1 cellular context compared by ENCODE assay signal in the genomic region with DNA sequence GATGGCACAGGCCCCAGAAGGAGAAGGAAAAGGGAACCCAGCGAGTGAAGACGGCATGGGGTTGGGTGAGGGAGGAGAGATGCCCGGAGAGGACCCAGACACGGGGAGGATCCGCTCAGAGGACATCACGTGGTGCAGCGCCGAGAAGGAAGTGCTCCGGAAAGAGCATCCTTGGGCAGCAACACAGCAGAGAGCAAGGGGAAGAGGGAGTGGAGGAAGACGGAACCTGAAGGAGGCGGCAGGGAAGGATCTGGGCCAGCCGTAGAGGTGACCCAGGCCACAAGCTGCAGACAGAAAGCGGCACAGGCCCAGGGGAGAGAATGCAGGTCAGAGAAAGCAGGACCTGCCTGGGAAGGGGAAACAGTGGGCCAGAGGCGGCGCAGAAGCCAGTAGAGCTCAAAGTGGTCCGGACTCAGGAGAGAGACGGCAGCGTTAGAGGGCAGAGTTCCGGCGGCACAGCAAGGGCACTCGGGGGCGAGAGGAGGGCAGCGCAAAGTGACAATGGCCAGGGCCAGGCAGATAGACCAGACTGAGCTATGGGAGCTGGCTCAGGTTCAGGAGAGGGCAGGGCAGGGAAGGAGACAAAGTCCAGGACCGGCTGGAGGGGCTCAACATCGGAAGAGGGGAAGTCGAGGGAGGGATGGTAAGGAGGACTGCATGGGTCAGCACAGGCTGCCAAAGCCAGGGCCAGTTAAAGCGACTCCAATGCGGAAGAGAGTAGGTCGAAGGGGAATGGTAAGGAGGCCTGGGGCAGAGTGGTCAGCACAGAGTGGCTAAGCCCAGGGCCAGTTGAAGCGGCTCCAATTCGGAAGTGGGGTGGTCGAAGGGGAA.
A peak's percentile ranks its signal among the peaks of the same experiment; 100 is the strongest.
TF ChIP-seq lines count a peak whose summit lies in the region.

No MANE protein-coding gene starts in this region.

TF ChIP-seq in SK-N-SH, 30 proteins besides CTCF, POLR2A, EP300 and RAD21 (continued from another document):
- peak; percentile 67 for TF ChIP-seq USF2 (IDR thresholded peaks at IDR 0.05; ENCODE audit: borderline replicate concordance, low read depth, low read length)
- peak; percentile 43; the same call in 1 of the 2 replicates for TF ChIP-seq POLR2AphosphoS5 (IDR thresholded peaks at IDR 0.05; ENCODE audit: low read depth, low read length)
- no peak for TF ChIP-seq FOXJ3 (CRISPR knock-in tag; IDR thresholded peaks at IDR 0.05)
- TF ChIP-seq GABPA (IDR thresholded peaks at IDR 0.05; ENCODE audit: low read depth): peak; percentile 62
- TF ChIP-seq USF1 (IDR thresholded peaks at IDR 0.05; ENCODE audit: borderline replicate concordance, low read depth): peak; percentile 92
- TF ChIP-seq, protein P1, sequence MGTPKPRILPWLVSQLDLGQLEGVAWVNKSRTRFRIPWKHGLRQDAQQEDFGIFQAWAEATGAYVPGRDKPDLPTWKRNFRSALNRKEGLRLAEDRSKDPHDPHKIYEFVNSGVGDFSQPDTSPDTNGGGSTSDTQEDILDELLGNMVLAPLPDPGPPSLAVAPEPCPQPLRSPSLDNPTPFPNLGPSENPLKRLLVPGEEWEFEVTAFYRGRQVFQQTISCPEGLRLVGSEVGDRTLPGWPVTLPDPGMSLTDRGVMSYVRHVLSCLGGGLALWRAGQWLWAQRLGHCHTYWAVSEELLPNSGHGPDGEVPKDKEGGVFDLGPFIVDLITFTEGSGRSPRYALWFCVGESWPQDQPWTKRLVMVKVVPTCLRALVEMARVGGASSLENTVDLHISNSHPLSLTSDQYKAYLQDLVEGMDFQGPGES (IDR thresholded peaks at IDR 0.05; ENCODE audit: low read depth, low read length): no peak
- no peak for TF ChIP-seq NRF1 (IDR thresholded peaks at IDR 0.05; ENCODE audit: low read depth, low read length)
- peak; percentile 79 for TF ChIP-seq MXI1 (IDR thresholded peaks at IDR 0.05; ENCODE audit: low read depth, low read length)
